In the genomic region with DNA sequence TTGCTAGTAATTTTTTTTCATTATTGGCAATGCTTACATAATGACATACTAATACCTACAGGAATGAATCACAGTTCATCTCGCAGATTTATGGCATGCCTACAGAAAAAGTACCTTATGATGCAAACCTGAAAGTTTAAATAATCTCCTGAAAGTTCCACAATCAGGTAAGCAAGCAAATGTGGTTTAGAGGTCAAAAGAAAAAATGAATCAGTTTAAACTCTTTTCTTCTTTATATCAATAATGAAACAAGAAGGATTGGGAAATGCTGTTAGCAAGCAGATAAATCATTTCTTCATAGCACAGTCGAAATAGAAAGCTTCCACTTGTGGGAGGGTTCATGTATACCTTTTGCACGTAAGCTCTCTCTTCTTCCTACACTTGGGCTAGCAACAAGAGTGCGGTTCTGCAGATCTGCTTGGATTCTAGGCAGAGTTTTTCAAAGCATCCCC, we compare ENCODE assay signal across 10 cellular contexts. TPM values are rescaled to one million over a fixed set of nuclear protein-coding genes. Genes with fewer than 3 reads are reported as not detected.
DNase-seq lines count a peak whose midpoint lies in the region; ATAC-seq lines count a peak whose summit lies in the region.
"Had no signal": no experiment of that assay in that cellular context is flagged by ENCODE, and none has a peak within 500 bp of the region (broad histone marks: within the 10 kb centered on the region; RNA-seq: fewer than 3 reads in every experiment).

No MANE protein-coding gene starts in this region.

- POLR2A ChIA-PET in activated CD4-positive, alpha-beta memory T cell treated with anti-CD3 and anti-CD28 coated beads for 36 hours (lab: Charles Lee), result interaction anchor here (1.0 to 2.3 kb wide), 8 partner anchors 14 to 368 kb away, joined by 3 to 14 read pairs (median 4); a partner anchor contains a TSS

- intact Hi-C loops in activated CD4-positive, alpha-beta memory T cell treated with anti-CD3 and anti-CD28 coated beads for 36 hours (cut with micrococcal nuclease), result loop anchor here (1.0 to 2.0 kb wide), 7 partner anchors 14 to 368 kb away; a partner anchor contains a TSS

- CTCF ChIA-PET in activated CD4-positive, alpha-beta memory T cell treated with anti-CD3 and anti-CD28 coated beads for 36 hours (lab: Charles Lee), result interaction anchor here (0.9 kb wide), 1 partner anchor 33 kb away, joined by 3 read pairs; no protein-coding TSS in a partner anchor

- H3K36me3 Mint-ChIP-seq in activated CD4-positive, alpha-beta memory T cell treated with anti-CD3 and anti-CD28 coated beads for 36 hours, result peaks cover 15% of the 10 kb centered on the region

- no peak overlapping the region for H3K4me3 Mint-ChIP-seq in activated CD4-positive, alpha-beta memory T cell treated with anti-CD3 and anti-CD28 coated beads for 36 hours

- DNase-seq in activated CD4-positive, alpha-beta memory T cell treated with anti-CD3 and anti-CD28 coated beads for 36 hours, result peak; percentile 34
- no peak for DNase-seq in COLO668 (lab: John Stamatoyannopoulos, UW; ENCODE audit: unreplicated experiment)
- no peak for DNase-seq in caudate nucleus (lab: John Stamatoyannopoulos, UW)
- DNase-seq in Kasumi-1 (lab: John Stamatoyannopoulos, UW), result no peak
- no peak for DNase-seq in AG20443 (ENCODE audit: low spot score)
- DNase-seq: COR-L47, NCI-H2081 treated with DMSO at 0.1 percent for 48 hours had no signal

- peak; percentile 69 for ATAC-seq in GM18499 (IDR thresholded peaks at IDR 0.05; ENCODE audit: insufficient read depth, unreplicated experiment)
- peak; percentile 69 for ATAC-seq in GM19397 (IDR thresholded peaks at IDR 0.05; ENCODE audit: unreplicated experiment)
- ATAC-seq in HG02973 (IDR thresholded peaks at IDR 0.05; ENCODE audit: unreplicated experiment), result peak; percentile 88

- no peaks in the 10 kb centered on the region for H3K27me3 Mint-ChIP-seq in activated CD4-positive, alpha-beta memory T cell treated with anti-CD3 and anti-CD28 coated beads for 36 hours

- H3K4me1 Mint-ChIP-seq in activated CD4-positive, alpha-beta memory T cell treated with anti-CD3 and anti-CD28 coated beads for 36 hours (ENCODE audit: low read depth), result peaks cover 61% of the 10 kb centered on the region

- no peaks in the 10 kb centered on the region for H3K9me3 Mint-ChIP-seq in activated CD4-positive, alpha-beta memory T cell treated with anti-CD3 and anti-CD28 coated beads for 36 hours

- H3K27ac ChIP-seq in caudate nucleus (ENCODE audit: low read depth, low read length), result no peak overlapping the region

- peak overlapping the region; percentile 87 for H3K27ac Mint-ChIP-seq in activated CD4-positive, alpha-beta memory T cell treated with anti-CD3 and anti-CD28 coated beads for 36 hours

RNA-seq across cellular contexts. Expression of a gene that starts 53.7 kb away (rescaled TPM):
- 100 to 1,000 TPM; 138 to 143 TPM for total RNA-seq in activated CD4-positive, alpha-beta memory T cell treated with anti-CD3 and anti-CD28 coated beads for 36 hours
